Comparison of ENCODE assay signal across 8 cellular contexts in genomic region chr3:72722930-72723726, GRCh38.
DNase-seq lines count a peak whose midpoint lies in the region; ATAC-seq, FAIRE-seq and TF ChIP-seq lines count a peak whose summit lies in the region.

No MANE protein-coding gene starts in this region.

- peak overlapping the region; percentile 33 for H3K27ac Mint-ChIP-seq in activated naive CD4-positive, alpha-beta T cell treated with anti-CD3 and anti-CD28 coated beads, Interleukin-2, amount 10 ng/mL, durations not matched to agents 7 days and 5 days

- H3K36me3 Mint-ChIP-seq in activated naive CD4-positive, alpha-beta T cell treated with anti-CD3 and anti-CD28 coated beads, Interleukin-2, amount 10 ng/mL, durations not matched to agents 7 days and 5 days: no peaks in the 10 kb centered on the region

- H3K4me3 Mint-ChIP-seq in activated naive CD4-positive, alpha-beta T cell treated with anti-CD3 and anti-CD28 coated beads, Interleukin-2, amount 10 ng/mL, durations not matched to agents 7 days and 5 days: no peak overlapping the region

- no peak for TF ChIP-seq CTCF in D721Med (IDR thresholded peaks at IDR 0.05; ENCODE audit: insufficient read depth, missing control alignments)

- peaks cover 7% of the 10 kb centered on the region for H3K27me3 Mint-ChIP-seq in activated naive CD4-positive, alpha-beta T cell treated with anti-CD3 and anti-CD28 coated beads, Interleukin-2, amount 10 ng/mL, durations not matched to agents 7 days and 5 days

- no peak for ATAC-seq in GM21737 (IDR thresholded peaks at IDR 0.05; ENCODE audit: unreplicated experiment)

- H3K9me3 Mint-ChIP-seq in activated naive CD4-positive, alpha-beta T cell treated with anti-CD3 and anti-CD28 coated beads, Interleukin-2, amount 10 ng/mL, durations not matched to agents 7 days and 5 days: no peaks in the 10 kb centered on the region

- no peak for DNase-seq in activated naive CD4-positive, alpha-beta T cell treated with anti-CD3 and anti-CD28 coated beads, Interleukin-2, amount 10 ng/mL, durations not matched to agents 7 days and 5 days
- DNase-seq in activated naive CD4-positive, alpha-beta T cell treated with anti-CD3 and anti-CD28 coated beads, Interleukin-2, amount 50 U/mL, for 16 hours: no peak
- DNase-seq in NCI-H2196 treated with DMSO at 0.1 percent for 48 hours (lab: John Stamatoyannopoulos, UW; ENCODE audit: unreplicated experiment) (peak; percentile 11), fibroblast of peridontal ligament (ENCODE audit: extremely low read depth) (peak; percentile 75), stromal cell of bone marrow (ENCODE audit: low read depth) (peak; percentile 49), D721Med (ENCODE audit: insufficient read length, low spot score) (no peak), NAMALWA (ENCODE audit: low spot score) (no peak)

- H3K4me1 Mint-ChIP-seq in activated naive CD4-positive, alpha-beta T cell treated with anti-CD3 and anti-CD28 coated beads, Interleukin-2, amount 10 ng/mL, durations not matched to agents 7 days and 5 days: peaks cover 9% of the 10 kb centered on the region

- CTCF ChIA-PET in activated naive CD4-positive, alpha-beta T cell treated with anti-CD3 and anti-CD28 coated beads, Interleukin-2, amount 10 ng/mL, durations not matched to agents 7 days and 5 days (lab: Charles Lee): no interaction called here

- FAIRE-seq in D721Med (lab: Jason Lieb, UNC): no peak

Comparison
In these comparisons a context has a peak if more than half of its experiments do, and no peak if none do; other contexts are left out.
1. DNase-seq: peak in NCI-H2196 treated with DMSO at 0.1 percent for 48 hours (single experiment), fibroblast of peridontal ligament (single experiment) and stromal cell of bone marrow (single experiment); none in activated naive CD4-positive, alpha-beta T cell treated with anti-CD3 and anti-CD28 coated beads, Interleukin-2, amount 10 ng/mL, durations not matched to agents 7 days and 5 days (single experiment), activated naive CD4-positive, alpha-beta T cell treated with anti-CD3 and anti-CD28 coated beads, Interleukin-2, amount 50 U/mL, for 16 hours (single experiment), D721Med (single experiment) and NAMALWA (single experiment).